ENCODE assay signal across 1 cellular context in the genomic region with DNA sequence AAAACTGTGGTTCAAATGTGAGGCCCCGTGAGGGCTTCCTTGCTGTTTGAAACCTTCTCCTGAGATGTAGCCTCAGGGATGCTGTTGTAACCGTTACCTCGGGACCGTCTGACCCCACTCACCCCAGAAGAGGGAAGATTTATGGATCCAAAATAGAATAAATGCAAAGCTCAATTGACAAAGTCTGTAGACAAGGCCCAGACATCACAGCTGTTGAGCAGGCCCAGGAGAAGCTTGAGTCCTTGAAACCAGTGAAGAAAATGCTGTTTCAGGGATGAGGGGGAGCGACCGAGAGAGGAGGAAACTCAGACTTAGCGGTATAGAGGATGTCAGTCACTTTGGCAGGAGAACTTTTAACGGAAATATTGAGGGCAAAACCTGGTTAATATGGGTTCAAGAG.
TF ChIP-seq lines count a peak whose summit lies in the region.

No MANE protein-coding gene starts in this region.

TF ChIP-seq in IMR-90, 13 proteins besides CTCF, POLR2A, EP300 and RAD21 (continued from another document):
- TF ChIP-seq MXI1 (IDR thresholded peaks at IDR 0.05; ENCODE audit: borderline replicate concordance, low read depth, low read length), result no peak
- no peak for TF ChIP-seq FOS (IDR thresholded peaks at IDR 0.05; ENCODE audit: low read depth, low read length)
- no peak for TF ChIP-seq SMC3 (IDR thresholded peaks at IDR 0.05; ENCODE audit: low read depth, low read length)
- no peak for TF ChIP-seq MAFK (IDR thresholded peaks at IDR 0.05; ENCODE audit: low read depth, low read length)
- TF ChIP-seq BHLHE40 (IDR thresholded peaks at IDR 0.05; ENCODE audit: low read depth, low read length), result no peak
- no peak for TF ChIP-seq RFX5 (IDR thresholded peaks at IDR 0.05; ENCODE audit: low read depth, low read length)
